ENCODE assay signal across 9 cellular contexts in genomic region chr6:33710296-33711121, GRCh38. TPM values are rescaled to one million over a fixed set of nuclear protein-coding genes. Genes with fewer than 3 reads are reported as not detected.
DNase-seq lines count a peak whose midpoint lies in the region; ATAC-seq and TF ChIP-seq lines count a peak whose summit lies in the region.
"Had no signal": no experiment of that assay in that cellular context is flagged by ENCODE, and none has a peak within 500 bp of the region (broad histone marks: within the 10 kb centered on the region; RNA-seq: fewer than 3 reads in every experiment).

No MANE protein-coding gene starts in this region.

- peaks cover 16% of the 10 kb centered on the region for H3K4me1 ChIP-seq in effector memory CD4-positive, alpha-beta T cell (ENCODE audit: control insufficient read depth, insufficient read depth, low read length, poor library complexity, severe bottlenecking)
- peaks cover 19% of the 10 kb centered on the region for H3K4me1 ChIP-seq in osteoblast (ENCODE audit: insufficient read depth, low read length)

- TF ChIP-seq CTCF in osteoblast (IDR thresholded peaks at IDR 0.05; ENCODE audit: extremely low read depth, low read depth, low read length), result no peak

- no peaks in the 10 kb centered on the region for H3K36me3 ChIP-seq in effector memory CD4-positive, alpha-beta T cell (ENCODE audit: control insufficient read depth, insufficient read depth, low read length)
- H3K36me3 ChIP-seq in osteoblast (ENCODE audit: insufficient read depth, low read length), result peaks cover 25% of the 10 kb centered on the region

- no peaks in the 10 kb centered on the region for H3K9me3 ChIP-seq in effector memory CD4-positive, alpha-beta T cell (ENCODE audit: control insufficient read depth, low read length)
- H3K9me3 ChIP-seq in osteoblast (ENCODE audit: low read depth, low read length), result no peaks in the 10 kb centered on the region

- no peaks in the 10 kb centered on the region for H3K27me3 ChIP-seq in effector memory CD4-positive, alpha-beta T cell (replicated peaks; ENCODE audit: control insufficient read depth, insufficient read depth, low read length, poor library complexity, severe bottlenecking)
- H3K27me3 ChIP-seq in osteoblast (ENCODE audit: insufficient read depth, low read length), result no peaks in the 10 kb centered on the region

- ATAC-seq in GM21381 (IDR thresholded peaks at IDR 0.05; ENCODE audit: unreplicated experiment), result no peak

- peaks cover 6% of the 10 kb centered on the region for H4K20me1 ChIP-seq in osteoblast (ENCODE audit: insufficient read depth, low read length)

- H3K27ac ChIP-seq in effector memory CD4-positive, alpha-beta T cell (ENCODE audit: insufficient read depth, low read length, poor library complexity, severe bottlenecking), result peak overlapping the region; percentile 95
- H3K27ac ChIP-seq in osteoblast (ENCODE audit: low read depth, low read length), result peak overlapping the region; percentile 87

- peak overlapping the region; percentile 95 for H3K4me3 ChIP-seq in effector memory CD4-positive, alpha-beta T cell (ENCODE audit: insufficient read depth, low read depth, low read length, poor library complexity, severe bottlenecking)
- H3K4me3 ChIP-seq in osteoblast (ENCODE audit: insufficient read depth, low read length), result peak overlapping the region; percentile 96

- peaks cover 34% of the 10 kb centered on the region for H3K79me2 ChIP-seq in osteoblast (ENCODE audit: insufficient read depth, low read length)

- peak; percentile 58 for DNase-seq in DMS 273 (lab: John Stamatoyannopoulos, UW; ENCODE audit: unreplicated experiment)
- no peak for DNase-seq in DMS 273 treated with DMSO at 0.1 percent for 48 hours (lab: John Stamatoyannopoulos, UW)
- peak; percentile 97 for DNase-seq in NCI-H82 (lab: John Stamatoyannopoulos, UW)
- no peak for DNase-seq in effector memory CD4-positive, alpha-beta T cell
- DNase-seq in osteoblast (ENCODE audit: insufficient read length, low spot score, missing footprints), result no peak
- no peak for DNase-seq in LoVo (ENCODE audit: low spot score)
- no peak for DNase-seq in iPS-NIHi7 (ENCODE audit: extremely low spot score)

- peak overlapping the region; percentile 86 for H3K4me2 ChIP-seq in osteoblast (ENCODE audit: insufficient read depth, low read length)

- H2AFZ ChIP-seq in osteoblast (ENCODE audit: low read length), result peak overlapping the region; percentile 99

RNA-seq across cellular contexts. Expression of gene UQCC2, which starts 1.0 kb away (rescaled TPM):
- 15.2 and 20.0 TPM in 2 replicates for total RNA-seq in osteoblast

RNA-seq across cellular contexts. Expression of gene IP6K3, which starts 36.2 kb away (rescaled TPM):
- total RNA-seq in osteoblast, result under 0.01 and 0.29 TPM in 2 replicates
- total RNA-seq: activated CD8-positive, alpha-beta memory T cell treated with anti-CD3 and anti-CD28 coated beads for 36 hours had no signal

Comparison
In these comparisons a context has a peak if more than half of its experiments do, and no peak if none do; other contexts are left out.
1. DNase-seq: peak in DMS 273 (single experiment) and NCI-H82 (single experiment); none in DMS 273 treated with DMSO at 0.1 percent for 48 hours (single experiment), effector memory CD4-positive, alpha-beta T cell (0 of 3), osteoblast (single experiment), LoVo (single experiment) and iPS-NIHi7 (single experiment).